12 cellular contexts compared by ENCODE assay signal in the genomic region with DNA sequence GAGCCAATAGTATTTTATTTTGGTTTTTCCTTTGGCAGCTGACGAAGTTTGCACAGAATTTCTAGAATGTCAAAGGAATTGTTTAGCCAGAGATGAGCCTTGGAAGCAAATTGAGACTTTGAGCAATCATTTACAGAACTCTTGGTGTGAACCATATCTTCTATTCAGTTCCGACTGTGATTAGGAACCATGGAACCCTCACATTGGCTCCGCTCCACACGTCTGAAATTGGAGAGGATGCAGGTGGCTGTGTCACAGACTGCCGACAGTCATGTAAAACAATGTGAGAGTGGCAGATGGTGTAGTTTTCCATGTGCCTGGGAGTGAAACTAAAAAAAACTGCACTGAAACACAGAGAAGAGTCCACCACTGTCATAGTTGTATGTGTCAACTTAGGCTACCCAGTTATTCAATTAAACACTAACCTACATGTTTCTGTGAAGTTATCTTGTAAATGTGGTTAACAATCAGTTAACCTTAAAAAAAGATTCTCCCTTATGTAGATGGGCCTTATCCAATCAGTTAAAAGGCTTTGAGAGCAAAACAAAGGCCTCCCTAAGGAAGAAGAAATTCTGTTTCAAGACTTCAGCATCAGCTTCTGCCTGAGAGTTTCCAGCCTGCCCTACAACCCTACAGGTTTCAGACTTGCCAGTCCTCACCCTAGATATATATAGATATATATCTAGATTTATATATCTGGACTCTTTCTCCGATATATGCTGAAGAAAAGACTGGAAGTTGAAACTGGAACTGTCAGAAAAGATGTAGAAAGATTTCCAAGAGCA. TPM values are rescaled to one million over a fixed set of nuclear protein-coding genes. Genes with fewer than 3 reads are reported as not detected.
DNase-seq lines count a peak whose midpoint lies in the region; ATAC-seq and TF ChIP-seq lines count a peak whose summit lies in the region.
"Had no signal": no experiment of that assay in that cellular context is flagged by ENCODE, and none has a peak within 500 bp of the region (broad histone marks: within the 10 kb centered on the region; RNA-seq: fewer than 3 reads in every experiment).

No MANE protein-coding gene starts in this region.

- POLR2A ChIA-PET in GM10248 (lab: Yijun Ruan, JAX): no interaction called here

- TF ChIP-seq CTCF in neural crest cell (conservative IDR thresholded peaks at IDR 0.05) (no peak), GM10248 (IDR thresholded peaks at IDR 0.05; ENCODE audit: control extremely low read depth, extremely low read depth, low read depth, missing control alignments) (no peak)

- peaks cover 24% of the 10 kb centered on the region for H3K27me3 Mint-ChIP-seq in neural crest cell (ENCODE audit: low read depth)
- H3K27me3 Mint-ChIP-seq: dendritic cell treated with granulocyte-macrophage colony-stimulating factor and Interleukin-4, amounts not matched to agents 40 ng/mL and 50 ng/mL, for 4 days had no signal

- H3K36me3 Mint-ChIP-seq in neural crest cell (ENCODE audit: low read depth): peaks cover 8% of the 10 kb centered on the region

- H3K4me1 Mint-ChIP-seq in neural crest cell: peaks cover 60% of the 10 kb centered on the region

- CTCF ChIA-PET in GM10248 (lab: Yijun Ruan, JAX): interaction anchor here (1.4 kb wide), 1 partner anchor 194 kb away, joined by 4 read pairs; no protein-coding TSS in a partner anchor

- H3K9me3 Mint-ChIP-seq in neural crest cell: no peaks in the 10 kb centered on the region
- H3K9me3 Mint-ChIP-seq: activated naive CD4-positive, alpha-beta T cell treated with anti-CD3 and anti-CD28 coated beads for 36 hours; dendritic cell treated with granulocyte-macrophage colony-stimulating factor and Interleukin-4, amounts not matched to agents 40 ng/mL and 50 ng/mL, for 4 days had no signal

- ATAC-seq in HG03175 (IDR thresholded peaks at IDR 0.05; ENCODE audit: unreplicated experiment): no peak
- ATAC-seq: heart left ventricle had no signal

- peak overlapping the region; percentile 77 for H3K4me3 Mint-ChIP-seq in neural crest cell
- H3K4me3 Mint-ChIP-seq: activated naive CD4-positive, alpha-beta T cell treated with anti-CD3 and anti-CD28 coated beads for 36 hours; dendritic cell treated with granulocyte-macrophage colony-stimulating factor and Interleukin-4, amounts not matched to agents 40 ng/mL and 50 ng/mL, for 4 days had no signal

- DNase-seq in NCI-H2196 (lab: John Stamatoyannopoulos, UW; ENCODE audit: unreplicated experiment) (peak; percentile 13), NCI-H2196 treated with DMSO at 0.1 percent for 48 hours (lab: John Stamatoyannopoulos, UW; ENCODE audit: unreplicated experiment) (no peak), NAMALWA (ENCODE audit: low spot score) (peak; percentile 57), SW480 (ENCODE audit: low spot score) (peak; percentile 26), neural crest cell (ENCODE audit: low read depth, low spot score) (no peak), GM10248 (ENCODE audit: extremely low spot score) (no peak)
- DNase-seq in NK-92 treated with Interleukin-12 subunit alpha and Interleukin-12 subunit beta, amount 100 ng/mL, for 24 hours (lab: John Stamatoyannopoulos, UW): no peak
- DNase-seq: activated naive CD4-positive, alpha-beta T cell treated with anti-CD3 and anti-CD28 coated beads for 36 hours; heart left ventricle had no signal

- no peak overlapping the region for H3K27ac Mint-ChIP-seq in neural crest cell (ENCODE audit: unreplicated experiment)
- H3K27ac Mint-ChIP-seq: activated naive CD4-positive, alpha-beta T cell treated with anti-CD3 and anti-CD28 coated beads for 36 hours; dendritic cell treated with granulocyte-macrophage colony-stimulating factor and Interleukin-4, amounts not matched to agents 40 ng/mL and 50 ng/mL, for 4 days had no signal

RNA-seq across cellular contexts. Expression of a gene that starts 3.3 kb away (rescaled TPM):
- total RNA-seq in neural crest cell: 49.7 and 50.1 TPM in 2 replicates

RNA-seq across cellular contexts. Expression of a gene that starts 34.8 kb away (rescaled TPM):
- not detected in 2 replicates for total RNA-seq in neural crest cell
- total RNA-seq: heart left ventricle, vagina had no signal

Comparison
In these comparisons a context has a peak if more than half of its experiments do, and no peak if none do; other contexts are left out.
1. DNase-seq: peak in NCI-H2196 (single experiment), NAMALWA (single experiment) and SW480 (single experiment); none in NCI-H2196 treated with DMSO at 0.1 percent for 48 hours (single experiment), neural crest cell (single experiment), NK-92 treated with Interleukin-12 subunit alpha and Interleukin-12 subunit beta, amount 100 ng/mL, for 24 hours (single experiment) and GM10248 (single experiment).